ENCODE assay signal across 11 cellular contexts in genomic region chr2:1366546-1367134, GRCh38. TPM values are rescaled to one million over a fixed set of nuclear protein-coding genes. Genes with fewer than 3 reads are reported as not detected.
DNase-seq lines count a peak whose midpoint lies in the region; ATAC-seq and TF ChIP-seq lines count a peak whose summit lies in the region.
"Had no signal": no experiment of that assay in that cellular context is flagged by ENCODE, and none has a peak within 500 bp of the region (broad histone marks: within the 10 kb centered on the region; RNA-seq: fewer than 3 reads in every experiment).

No MANE protein-coding gene starts in this region.

- no peaks in the 10 kb centered on the region for H3K36me3 ChIP-seq in left ventricle myocardium inferior

- H3K4me3 ChIP-seq in left ventricle myocardium inferior, result no peak overlapping the region
- H3K4me3 ChIP-seq: A549 had no signal

- H3K27me3 Mint-ChIP-seq in stimulated activated naive B cell treated with anti-CD40 and anti-IgM and Interleukin-4, amounts not matched to agents 10 μg/mL and 1 μg/mL and 100 μg/mL, for 72 hours, result peaks cover 0 to 5% of the 10 kb centered on the region in 2 donors

- ATAC-seq in stimulated activated naive B cell treated with anti-CD40 and anti-IgM and Interleukin-4, amounts not matched to agents 10 μg/mL and 1 μg/mL and 100 μg/mL, for 72 hours (replicated peaks), result peak; percentile 59 to 73
- ATAC-seq in HG03095 (IDR thresholded peaks at IDR 0.05; ENCODE audit: unreplicated experiment), result no peak
- ATAC-seq: A549 had no signal

- no peaks in the 10 kb centered on the region for H3K9me3 ChIP-seq in left ventricle myocardium inferior (replicated peaks)
- H3K9me3 ChIP-seq: A549 had no signal

- H3K27ac ChIP-seq in left ventricle myocardium inferior (replicated peaks), result no peak overlapping the region
- H3K27ac ChIP-seq: A549, HL-60 had no signal

- peaks cover 1 to 17% of the 10 kb centered on the region in 2 donors for H3K4me1 Mint-ChIP-seq in stimulated activated naive B cell treated with anti-CD40 and anti-IgM and Interleukin-4, amounts not matched to agents 10 μg/mL and 1 μg/mL and 100 μg/mL, for 72 hours

- no peaks in the 10 kb centered on the region for H3K4me1 ChIP-seq in left ventricle myocardium inferior
- H3K4me1 ChIP-seq: A549 had no signal

- peak; percentile 31 for DNase-seq in activated CD4-positive, alpha-beta T cell treated with anti-CD3 and anti-CD28 coated beads for 48 hours
- DNase-seq in activated CD4-positive, alpha-beta T cell treated with anti-CD3 and anti-CD28 coated beads for 1 hour, result no peak
- DNase-seq in NCI-H510A (lab: John Stamatoyannopoulos, UW) (peak; percentile 31), left ventricle myocardium inferior (peak; percentile 64), SKM-1 treated with dmso at 0.1 percent for 144 hours (lab: John Stamatoyannopoulos, UW; ENCODE audit: unreplicated experiment) (no peak), HuH-7.5 (ENCODE audit: low spot score) (no peak)
- peak; percentile 15 for DNase-seq in stimulated activated naive B cell treated with anti-CD40 and anti-IgM and Interleukin-4, amounts not matched to agents 10 μg/mL and 1 μg/mL and 100 μg/mL, for 72 hours

- no peak overlapping the region for H3K27ac Mint-ChIP-seq in stimulated activated naive B cell treated with anti-CD40 and anti-IgM and Interleukin-4, amounts not matched to agents 10 μg/mL and 1 μg/mL and 100 μg/mL, for 72 hours
- H3K27ac Mint-ChIP-seq: nephron had no signal

- no peaks in the 10 kb centered on the region for H3K36me3 Mint-ChIP-seq in stimulated activated naive B cell treated with anti-CD40 and anti-IgM and Interleukin-4, amounts not matched to agents 10 μg/mL and 1 μg/mL and 100 μg/mL, for 72 hours

- intact Hi-C loops in left ventricle myocardium inferior (cut with micrococcal nuclease), result no loop called here

- peaks cover 0 to 4% of the 10 kb centered on the region in 2 donors for H3K9me3 Mint-ChIP-seq in stimulated activated naive B cell treated with anti-CD40 and anti-IgM and Interleukin-4, amounts not matched to agents 10 μg/mL and 1 μg/mL and 100 μg/mL, for 72 hours
- H3K9me3 Mint-ChIP-seq: nephron had no signal

- H3K4me3 Mint-ChIP-seq in stimulated activated naive B cell treated with anti-CD40 and anti-IgM and Interleukin-4, amounts not matched to agents 10 μg/mL and 1 μg/mL and 100 μg/mL, for 72 hours, result peak overlapping the region; percentile 28 to 44
- H3K4me3 Mint-ChIP-seq: nephron had no signal

- no peak for TF ChIP-seq CTCF in left ventricle myocardium inferior (IDR thresholded peaks at IDR 0.05; ENCODE audit: borderline replicate concordance)

- H3K27me3 ChIP-seq in left ventricle myocardium inferior (ENCODE audit: low read depth), result peaks cover 9% of the 10 kb centered on the region

RNA-seq across cellular contexts. Expression of gene TPO, which starts 46.6 kb away (rescaled TPM):
- 7.1 TPM for total RNA-seq in left ventricle myocardium inferior

Comparison
In these comparisons a context has a peak if more than half of its experiments do, and no peak if none do; other contexts are left out.
1. DNase-seq: peak in activated CD4-positive, alpha-beta T cell treated with anti-CD3 and anti-CD28 coated beads for 48 hours (single experiment), NCI-H510A (single experiment), left ventricle myocardium inferior (single experiment) and stimulated activated naive B cell treated with anti-CD40 and anti-IgM and Interleukin-4, amounts not matched to agents 10 μg/mL and 1 μg/mL and 100 μg/mL, for 72 hours (single experiment); none in activated CD4-positive, alpha-beta T cell treated with anti-CD3 and anti-CD28 coated beads for 1 hour (single experiment), SKM-1 treated with dmso at 0.1 percent for 144 hours (single experiment) and HuH-7.5 (single experiment).